8 cellular contexts compared by ENCODE assay signal in the genomic region with DNA sequence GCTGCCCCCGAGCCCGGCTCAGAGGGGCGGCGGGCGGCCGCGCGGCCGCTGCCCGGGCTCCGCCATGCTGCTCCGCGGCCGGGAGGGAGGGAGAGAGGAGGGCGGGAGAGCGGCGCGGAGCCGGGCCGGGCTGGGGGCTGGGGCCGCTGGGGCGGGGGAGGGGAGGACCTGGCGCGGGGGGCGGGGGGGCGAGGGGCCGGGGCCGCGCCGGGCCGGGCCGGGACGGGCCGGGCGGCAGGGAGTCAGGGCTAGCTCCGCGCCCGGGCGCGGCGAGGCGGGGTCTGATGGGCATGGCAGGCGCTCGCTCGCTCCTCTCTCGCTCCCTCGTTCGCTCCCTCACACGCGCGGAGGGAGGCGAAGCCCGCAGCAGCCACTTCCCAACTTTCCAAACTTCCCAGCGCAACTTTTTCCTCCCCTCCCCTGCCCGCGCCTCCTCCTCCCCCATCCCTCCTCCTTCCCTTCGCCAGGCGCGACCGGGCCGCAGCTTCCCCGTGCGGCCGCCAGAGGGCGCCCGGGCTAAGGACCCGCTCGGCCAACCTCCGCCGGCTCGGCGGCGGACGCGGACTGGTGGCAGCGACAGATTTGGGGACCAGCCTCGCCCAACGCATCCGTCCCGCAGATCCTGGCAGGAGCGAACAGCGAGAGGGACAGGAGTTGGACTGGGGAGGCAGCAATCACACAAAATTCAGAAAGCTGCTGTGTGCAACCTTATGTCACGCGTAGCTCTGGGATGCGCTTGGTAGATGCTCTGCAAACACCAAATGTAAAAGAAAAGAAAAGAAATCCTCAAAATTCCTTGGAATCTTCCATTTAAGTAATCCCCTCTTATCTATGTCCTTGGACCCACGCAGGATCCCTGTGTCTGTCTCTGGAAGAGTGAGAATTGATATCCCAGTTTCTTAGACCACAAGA. TPM values are rescaled to one million over a fixed set of nuclear protein-coding genes. Genes with fewer than 3 reads are reported as not detected.
DNase-seq lines count a peak whose midpoint lies in the region; ATAC-seq and TF ChIP-seq lines count a peak whose summit lies in the region.

A gene (minus strand): TSS at position 97 of the 912 bp plus-strand sequence.

- H3K4me3 Mint-ChIP-seq in chondrocyte (ENCODE audit: unreplicated experiment), result peak within 1 kb of the TSS; percentile 79

- peaks cover 0 to 11% of the 10 kb centered on the region in 2 experiments; a peak in 1 of 3 replicates for H3K36me3 ChIP-seq in HEK293 (ENCODE audit: control insufficient read depth in 2 of 2, insufficient read depth in 1 of 2, low read length in 2 of 2)

- DNase-seq in GM10248 (ENCODE audit: extremely low spot score) (peak; percentile 89), NCI-H1105 treated with DMSO at 0.1 percent for 48 hours (lab: John Stamatoyannopoulos, UW) (peak; percentile 50), chondrocyte (ENCODE audit: low spot score) (no peak), kidney tubule cell (ENCODE audit: low spot score) (peak; percentile 86)
- DNase-seq in stimulated activated CD4-positive, alpha-beta T cell treated with anti-CD3 and anti-CD28 coated beads, Interleukin-1b, Interleukin-23, amount 100 ng/mL, for 1 hour (ENCODE audit: low read depth in 2 of 2), result peak; percentile 5 to 48

- peak; percentile 51 to 65 for ATAC-seq in activated CD4-positive, CD25-positive, alpha-beta regulatory T cell treated with anti-CD3 and anti-CD28 coated beads, Interleukin-2, amount 50 U/mL, for 24 hours
- ATAC-seq in HG03439 (IDR thresholded peaks at IDR 0.05; ENCODE audit: unreplicated experiment), result no peak

- H3K27ac ChIP-seq in HEK293 (ENCODE audit: extremely low read depth, low read depth, low read length), result peak within 1 kb of the TSS; percentile 81; the same call in 1 of the 2 replicates

- TF ChIP-seq CTCF in GM10248 (IDR thresholded peaks at IDR 0.05; ENCODE audit: control extremely low read depth, extremely low read depth, low read depth, missing control alignments) (peak; percentile 97), HEK293 (tag by site-specific recombination; IDR thresholded peaks at IDR 0.05) (peak; percentile 98), chondrocyte (IDR thresholded peaks at IDR 0.05) (peak; percentile 97)

- H3K27me3 Mint-ChIP-seq in chondrocyte (ENCODE audit: low read depth), result peaks cover 67% of the 10 kb centered on the region

- H3K4me1 Mint-ChIP-seq in chondrocyte (ENCODE audit: low read depth), result peaks cover 18% of the 10 kb centered on the region

- no peaks in the 10 kb centered on the region for H3K9me3 Mint-ChIP-seq in chondrocyte (ENCODE audit: low read depth)

- CTCF ChIA-PET in GM10248 (lab: Yijun Ruan, JAX) (interaction anchor here (0.7 to 3.1 kb wide), 21 partner anchors 8 to 238 kb away, joined by 3 to 36 read pairs (median 3); no protein-coding TSS in a partner anchor), HEK293 (lab: Yijun Ruan, JAX) (interaction anchor here (0.6 to 8.5 kb wide), 25 partner anchors 10 to 259 kb away, joined by 3 to 151 read pairs (median 7); no protein-coding TSS in a partner anchor)

- H3K4me3 ChIP-seq in HEK293 (ENCODE audit: low read depth, low read length), result peak within 1 kb of the TSS; percentile 53

- no peaks in the 10 kb centered on the region for H3K36me3 Mint-ChIP-seq in chondrocyte (ENCODE audit: low read depth)

- no peaks in the 10 kb centered on the region for H3K9me3 ChIP-seq in HEK293 (ENCODE audit: control insufficient read depth, insufficient read depth, low read depth, low read length)

- POLR2A ChIA-PET in GM10248 (lab: Yijun Ruan, JAX), result no interaction called here
- POLR2A ChIA-PET in HEK293 (lab: Yijun Ruan, JAX), result interaction anchor here (0.8 to 2.2 kb wide), 3 partner anchors 21 to 97 kb away, joined by 3 to 5 read pairs (median 3); no protein-coding TSS in a partner anchor

- H3K27ac Mint-ChIP-seq in chondrocyte (ENCODE audit: unreplicated experiment), result no peak within 1 kb of the TSS

- peaks cover 11% of the 10 kb centered on the region for H3K4me1 ChIP-seq in HEK293 (ENCODE audit: control insufficient read depth, insufficient read depth, low read length)

TF ChIP-seq in HEK293, 187 proteins besides CTCF, POLR2A, EP300 and RAD21 (continues in another document):
- TF ChIP-seq ZFP69B (tag by site-specific recombination; IDR thresholded peaks at IDR 0.05) (no peak), ZNF341 (tag by site-specific recombination; IDR thresholded peaks at IDR 0.05; ENCODE audit: low read depth) (peak; percentile 97), HOXA7 (CRISPR knock-in tag; IDR thresholded peaks at IDR 0.05; ENCODE audit: borderline replicate concordance) (no peak), ZBTB8A (tag by site-specific recombination; IDR thresholded peaks at IDR 0.05) (peak; percentile 77), ZNF596 (tag by site-specific recombination; IDR thresholded peaks at IDR 0.05) (peak; percentile 88), ZXDB (tag by site-specific recombination; IDR thresholded peaks at IDR 0.05) (0 out of 2 replicates have a peak, but pooled peaks have one; percentile 40), MZF1 (tag by site-specific recombination; IDR thresholded peaks at IDR 0.05; ENCODE audit: borderline replicate concordance) (peak; percentile 60), IKZF3 (tag by site-specific recombination; IDR thresholded peaks at IDR 0.05) (peak; percentile 95), KLF9 (tag by site-specific recombination; IDR thresholded peaks at IDR 0.05; ENCODE audit: low read depth) (peak; percentile 49; the same call in 1 of the 2 replicates), ZNF37A (tag by site-specific recombination; IDR thresholded peaks at IDR 0.05) (no peak), KLF7 (tag by site-specific recombination; IDR thresholded peaks at IDR 0.05; ENCODE audit: borderline replicate concordance) (peak; percentile 28; the same call in 1 of the 2 replicates), ZNF629 (tag by site-specific recombination; IDR thresholded peaks at IDR 0.05) (0 out of 2 replicates have a peak, but pooled peaks have one; percentile 34), ZNF423 (tag by site-specific recombination; IDR thresholded peaks at IDR 0.05) (no peak), ZNF223 (tag by site-specific recombination; IDR thresholded peaks at IDR 0.05) (peak; percentile 40; the same call in 1 of the 2 replicates), ZNF324 (tag by site-specific recombination; IDR thresholded peaks at IDR 0.05) (0 out of 2 replicates have a peak, but pooled peaks have one; percentile 31), KLF10 (tag by site-specific recombination; IDR thresholded peaks at IDR 0.05) (peak; percentile 27; the same call in 1 of the 2 replicates), ZNF843 (tag by site-specific recombination; IDR thresholded peaks at IDR 0.05) (peak; percentile 54; the same call in 1 of the 2 replicates), ZSCAN30 (tag by site-specific recombination; IDR thresholded peaks at IDR 0.05) (peak; percentile 72), ZNF660 (tag by site-specific recombination; IDR thresholded peaks at IDR 0.05) (peak; percentile 87), SP7 (tag by site-specific recombination; IDR thresholded peaks at IDR 0.05) (peak; percentile 83), ZNF621 (tag by site-specific recombination; IDR thresholded peaks at IDR 0.05) (no peak)
- TF ChIP-seq, protein P1, sequence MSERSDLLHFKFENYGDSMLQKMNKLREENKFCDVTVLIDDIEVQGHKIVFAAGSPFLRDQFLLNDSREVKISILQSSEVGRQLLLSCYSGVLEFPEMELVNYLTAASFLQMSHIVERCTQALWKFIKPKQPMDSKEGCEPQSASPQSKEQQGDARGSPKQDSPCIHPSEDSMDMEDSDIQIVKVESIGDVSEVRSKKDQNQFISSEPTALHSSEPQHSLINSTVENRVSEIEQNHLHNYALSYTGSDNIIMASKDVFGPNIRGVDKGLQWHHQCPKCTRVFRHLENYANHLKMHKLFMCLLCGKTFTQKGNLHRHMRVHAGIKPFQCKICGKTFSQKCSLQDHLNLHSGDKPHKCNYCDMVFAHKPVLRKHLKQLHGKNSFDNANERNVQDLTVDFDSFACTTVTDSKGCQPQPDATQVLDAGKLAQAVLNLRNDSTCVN (tag by site-specific recombination; optimal IDR thresholded peaks at IDR 0.05), result peak; percentile 73
- TF ChIP-seq, protein P2, sequence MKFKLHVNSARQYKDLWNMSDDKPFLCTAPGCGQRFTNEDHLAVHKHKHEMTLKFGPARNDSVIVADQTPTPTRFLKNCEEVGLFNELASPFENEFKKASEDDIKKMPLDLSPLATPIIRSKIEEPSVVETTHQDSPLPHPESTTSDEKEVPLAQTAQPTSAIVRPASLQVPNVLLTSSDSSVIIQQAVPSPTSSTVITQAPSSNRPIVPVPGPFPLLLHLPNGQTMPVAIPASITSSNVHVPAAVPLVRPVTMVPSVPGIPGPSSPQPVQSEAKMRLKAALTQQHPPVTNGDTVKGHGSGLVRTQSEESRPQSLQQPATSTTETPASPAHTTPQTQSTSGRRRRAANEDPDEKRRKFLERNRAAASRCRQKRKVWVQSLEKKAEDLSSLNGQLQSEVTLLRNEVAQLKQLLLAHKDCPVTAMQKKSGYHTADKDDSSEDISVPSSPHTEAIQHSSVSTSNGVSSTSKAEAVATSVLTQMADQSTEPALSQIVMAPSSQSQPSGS (tag by site-specific recombination; IDR thresholded peaks at IDR 0.05; ENCODE audit: low read depth), result no peak
- TF ChIP-seq, protein P3, sequence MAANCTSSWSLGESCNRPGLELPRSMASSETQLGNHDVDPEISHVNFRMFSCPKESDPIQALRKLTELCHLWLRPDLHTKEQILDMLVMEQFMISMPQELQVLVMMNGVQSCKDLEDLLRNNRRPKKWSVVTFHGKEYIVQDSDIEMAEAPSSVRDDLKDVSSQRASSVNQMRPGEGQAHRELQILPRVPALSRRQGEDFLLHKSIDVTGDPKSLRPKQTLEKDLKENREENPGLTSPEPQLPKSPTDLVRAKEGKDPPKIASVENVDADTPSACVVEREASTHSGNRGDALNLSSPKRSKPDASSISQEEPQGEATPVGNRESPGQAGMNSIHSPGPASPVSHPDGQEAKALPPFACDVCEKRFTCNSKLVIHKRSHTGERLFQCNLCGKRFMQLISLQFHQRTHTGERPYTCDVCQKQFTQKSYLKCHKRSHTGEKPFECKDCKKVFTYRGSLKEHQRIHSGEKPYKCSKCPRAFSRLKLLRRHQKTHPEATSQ (tag by site-specific recombination; IDR thresholded peaks at IDR 0.05), result peak; percentile 22; the same call in 1 of the 2 replicates
- TF ChIP-seq, protein P4, sequence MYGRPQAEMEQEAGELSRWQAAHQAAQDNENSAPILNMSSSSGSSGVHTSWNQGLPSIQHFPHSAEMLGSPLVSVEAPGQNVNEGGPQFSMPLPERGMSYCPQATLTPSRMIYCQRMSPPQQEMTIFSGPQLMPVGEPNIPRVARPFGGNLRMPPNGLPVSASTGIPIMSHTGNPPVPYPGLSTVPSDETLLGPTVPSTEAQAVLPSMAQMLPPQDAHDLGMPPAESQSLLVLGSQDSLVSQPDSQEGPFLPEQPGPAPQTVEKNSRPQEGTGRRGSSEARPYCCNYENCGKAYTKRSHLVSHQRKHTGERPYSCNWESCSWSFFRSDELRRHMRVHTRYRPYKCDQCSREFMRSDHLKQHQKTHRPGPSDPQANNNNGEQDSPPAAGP (tag by site-specific recombination; IDR thresholded peaks at IDR 0.05), result peak; percentile 94

RNA-seq across cellular contexts. Expression of the gene that starts here (rescaled TPM):
- 0.44 to 0.90 TPM (median 0.68 TPM) in 3 replicates for total RNA-seq in chondrocyte
